ENCODE assay signal across 9 cellular contexts in the genomic region with DNA sequence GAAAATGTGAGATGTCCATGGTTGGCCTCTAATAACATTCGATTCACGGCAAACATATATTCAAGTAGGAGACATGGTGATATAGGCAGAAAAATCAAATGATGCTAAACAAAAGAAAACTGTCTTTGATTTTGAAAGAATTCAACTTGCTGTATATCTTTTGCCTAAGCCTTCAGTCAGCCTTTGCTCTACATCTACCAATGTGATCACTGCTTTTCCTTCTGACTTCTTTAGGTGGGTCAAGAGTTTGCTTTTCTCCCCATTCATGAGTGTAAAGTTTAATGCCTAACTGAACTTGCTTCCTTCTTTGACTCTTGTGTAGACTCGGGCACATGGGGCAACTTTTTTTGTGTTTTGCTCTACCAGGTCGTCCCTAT. TPM values are rescaled to one million over a fixed set of nuclear protein-coding genes. Genes with fewer than 3 reads are reported as not detected.
DNase-seq lines count a peak whose midpoint lies in the region; ATAC-seq, FAIRE-seq and TF ChIP-seq lines count a peak whose summit lies in the region.
"Had no signal": no experiment of that assay in that cellular context is flagged by ENCODE, and none has a peak within 500 bp of the region (broad histone marks: within the 10 kb centered on the region; RNA-seq: fewer than 3 reads in every experiment).

No MANE protein-coding gene starts in this region.

- peak overlapping the region; percentile 48 for H3K4me2 ChIP-seq in DOHH2 (ENCODE audit: low read length)

- peak; percentile 4 for ATAC-seq in HG03135 (IDR thresholded peaks at IDR 0.05; ENCODE audit: unreplicated experiment)
- peak; percentile 4 for ATAC-seq in central memory CD8-positive, alpha-beta T cell (replicated peaks; ENCODE audit: extremely low read depth, poor library complexity, severe bottlenecking)
- ATAC-seq in GM21423 (IDR thresholded peaks at IDR 0.05; ENCODE audit: unreplicated experiment), result no peak
- ATAC-seq in GM21619 (IDR thresholded peaks at IDR 0.05; ENCODE audit: unreplicated experiment), result no peak

- H3K9me3 ChIP-seq in DOHH2 (ENCODE audit: control insufficient read depth, insufficient read depth, low read length) (no peaks in the 10 kb centered on the region), neutrophil (no peaks in the 10 kb centered on the region)

- no peaks in the 10 kb centered on the region for H3K27me3 Mint-ChIP-seq in central memory CD8-positive, alpha-beta T cell
- H3K27me3 Mint-ChIP-seq: memory B cell had no signal

- H3K27me3 ChIP-seq in DOHH2 (ENCODE audit: control insufficient read depth, low read length) (no peaks in the 10 kb centered on the region), neutrophil (no peaks in the 10 kb centered on the region)

- no peak for TF ChIP-seq CTCF in DOHH2 (IDR thresholded peaks at IDR 0.05; ENCODE audit: low read depth, low read length, poor library complexity, severe bottlenecking)
- TF ChIP-seq CTCF in neutrophil (IDR thresholded peaks at IDR 0.05), result no peak

- no peaks in the 10 kb centered on the region for H3K9me3 Mint-ChIP-seq in central memory CD8-positive, alpha-beta T cell
- H3K9me3 Mint-ChIP-seq: memory B cell had no signal

- H3K9me2 ChIP-seq in DOHH2 (replicated peaks; ENCODE audit: control insufficient read depth, low read length), result no peaks in the 10 kb centered on the region

- no peak for DNase-seq in central memory CD8-positive, alpha-beta T cell (ENCODE audit: low spot score in 2 of 2)
- DNase-seq in GM12891 (ENCODE audit: insufficient read length, low spot score) (no peak), kidney glomerular epithelial cell (lab: John Stamatoyannopoulos, UW) (no peak)

- H3F3A ChIP-seq in DOHH2 (ENCODE audit: control insufficient read depth, insufficient read depth), result peaks cover 9% of the 10 kb centered on the region

- no peaks in the 10 kb centered on the region; the same call in 1 of the 2 replicates for H4K20me1 ChIP-seq in DOHH2 (ENCODE audit: control insufficient read depth, insufficient read depth, low read depth, low read length)

- no peak for TF ChIP-seq POLR2A in GM12891 (IDR thresholded peaks at IDR 0.05; ENCODE audit: low read depth, low read length)

- H3K27ac ChIP-seq in DOHH2 (ENCODE audit: low read depth, low read length), result no peak overlapping the region
- H3K27ac ChIP-seq in neutrophil, result peak overlapping the region; percentile 84

- H3K4me1 ChIP-seq in DOHH2 (ENCODE audit: control insufficient read depth, low read length) (peaks cover 34% of the 10 kb centered on the region), neutrophil (ENCODE audit: control insufficient read depth in 1 of 2, insufficient read depth in 1 of 2, low read depth in 1 of 2, low read length in 1 of 2) (peaks cover 23 to 28% of the 10 kb centered on the region in 2 experiments)

- H3K79me2 ChIP-seq in DOHH2 (ENCODE audit: control insufficient read depth, low read length), result peaks cover 31% of the 10 kb centered on the region

- peaks cover 32% of the 10 kb centered on the region for H3K36me3 ChIP-seq in DOHH2 (ENCODE audit: control insufficient read depth, low read length)
- peaks cover 29% of the 10 kb centered on the region for H3K36me3 ChIP-seq in neutrophil

- no peak overlapping the region for H3K27ac Mint-ChIP-seq in central memory CD8-positive, alpha-beta T cell (ENCODE audit: low read depth)
- H3K27ac Mint-ChIP-seq: memory B cell had no signal

- peak overlapping the region; percentile 87 for H3K4me3 ChIP-seq in DOHH2 (ENCODE audit: low read length)
- H3K4me3 ChIP-seq in neutrophil (ENCODE audit: low read depth in 1 of 2, low read length in 1 of 2), result peak overlapping the region; percentile 75 to 87

- no peak overlapping the region for H3K4me3 Mint-ChIP-seq in central memory CD8-positive, alpha-beta T cell
- H3K4me3 Mint-ChIP-seq: memory B cell had no signal

- peaks cover 19% of the 10 kb centered on the region for H3K4me1 Mint-ChIP-seq in central memory CD8-positive, alpha-beta T cell

- peaks cover 15% of the 10 kb centered on the region for H3K36me3 Mint-ChIP-seq in central memory CD8-positive, alpha-beta T cell (ENCODE audit: insufficient read depth)

- FAIRE-seq in GM12891 (lab: Jason Lieb, UNC), result no peak

TF ChIP-seq in GM12891, 5 proteins besides CTCF, POLR2A, EP300 and RAD21:
- TF ChIP-seq TAF1 (IDR thresholded peaks at IDR 0.05; ENCODE audit: low read depth, low read length) (no peak), POU2F2 (IDR thresholded peaks at IDR 0.05; ENCODE audit: low read depth, low read length) (no peak), PAX5 (IDR thresholded peaks at IDR 0.05; ENCODE audit: insufficient read depth, low read length, severe bottlenecking) (no peak), POLR2AphosphoS5 (IDR thresholded peaks at IDR 0.05; ENCODE audit: low read depth, low read length) (no peak), SPI1 (IDR thresholded peaks at IDR 0.05; ENCODE audit: low read depth, low read length) (no peak)

RNA-seq across cellular contexts. Expression of a gene that starts 0.4 kb away (rescaled TPM):
- 19.4 TPM for polyA plus RNA-seq in GM12891 (2012; ENCODE audit: low read depth, missing spikeins)

RNA-seq across cellular contexts. Expression of a gene that starts 5.7 kb away (rescaled TPM):
- 305 TPM for polyA plus RNA-seq in GM12891 (2012; ENCODE audit: low read depth, missing spikeins)

RNA-seq across cellular contexts. Expression of a gene that starts 15.7 kb away (rescaled TPM):
- polyA plus RNA-seq in GM12891 (2012; ENCODE audit: low read depth, missing spikeins), result 15.2 TPM

Comparison
In these comparisons a context has a peak if more than half of its experiments do, and no peak if none do; other contexts are left out.
1. ATAC-seq: peak in HG03135 (single experiment) and central memory CD8-positive, alpha-beta T cell (single experiment); none in GM21423 (single experiment) and GM21619 (single experiment).